1 cellular context compared by ENCODE assay signal in genomic region chr4:7034262-7035081, GRCh38.
TF ChIP-seq lines count a peak whose summit lies in the region.

No MANE protein-coding gene starts in this region.

TF ChIP-seq in HepG2, 621 proteins besides CTCF, POLR2A, EP300 and RAD21 (continued from another document and continues in another):
- TF ChIP-seq ZNF776 (CRISPR knock-in tag; IDR thresholded peaks at IDR 0.05): no peak
- TF ChIP-seq ZNF251 (CRISPR knock-in tag; IDR thresholded peaks at IDR 0.05): no peak
- TF ChIP-seq ZEB1 (IDR thresholded peaks at IDR 0.05; ENCODE audit: insufficient replicate concordance, low read depth): no peak
- TF ChIP-seq BCL6 (CRISPR knock-in tag; IDR thresholded peaks at IDR 0.05): peak; percentile 75
- TF ChIP-seq ZNF34 (CRISPR knock-in tag; IDR thresholded peaks at IDR 0.05; ENCODE audit: borderline replicate concordance): 0 out of 2 replicates have a peak, but pooled peaks have one; percentile 61
- TF ChIP-seq STAT6 (CRISPR knock-in tag; IDR thresholded peaks at IDR 0.05; ENCODE audit: borderline replicate concordance): 0 out of 2 replicates have a peak, but pooled peaks have one; percentile 26
- 0 out of 2 replicates have a peak, but pooled peaks have one; percentile 46 for TF ChIP-seq PREB (CRISPR knock-in tag; IDR thresholded peaks at IDR 0.05)
- TF ChIP-seq FUBP1 (CRISPR knock-in tag; IDR thresholded peaks at IDR 0.05; ENCODE audit: borderline replicate concordance): no peak
- no peak for TF ChIP-seq PRPF4 (IDR thresholded peaks at IDR 0.05; ENCODE audit: low read depth, low read length, poor library complexity, severe bottlenecking)
- TF ChIP-seq, protein P1, sequence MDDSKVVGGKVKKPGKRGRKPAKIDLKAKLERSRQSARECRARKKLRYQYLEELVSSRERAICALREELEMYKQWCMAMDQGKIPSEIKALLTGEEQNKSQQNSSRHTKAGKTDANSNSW (CRISPR knock-in tag; IDR thresholded peaks at IDR 0.05; ENCODE audit: borderline replicate concordance): peak; percentile 94; the same call in 1 of the 2 replicates
- peak; percentile 70 for TF ChIP-seq XRCC5 (optimal IDR thresholded peaks at IDR 0.05; ENCODE audit: low read length)
- TF ChIP-seq POGZ (CRISPR knock-in tag; IDR thresholded peaks at IDR 0.05): peak; percentile 50; the same call in 1 of the 2 replicates
- TF ChIP-seq, protein P2, sequence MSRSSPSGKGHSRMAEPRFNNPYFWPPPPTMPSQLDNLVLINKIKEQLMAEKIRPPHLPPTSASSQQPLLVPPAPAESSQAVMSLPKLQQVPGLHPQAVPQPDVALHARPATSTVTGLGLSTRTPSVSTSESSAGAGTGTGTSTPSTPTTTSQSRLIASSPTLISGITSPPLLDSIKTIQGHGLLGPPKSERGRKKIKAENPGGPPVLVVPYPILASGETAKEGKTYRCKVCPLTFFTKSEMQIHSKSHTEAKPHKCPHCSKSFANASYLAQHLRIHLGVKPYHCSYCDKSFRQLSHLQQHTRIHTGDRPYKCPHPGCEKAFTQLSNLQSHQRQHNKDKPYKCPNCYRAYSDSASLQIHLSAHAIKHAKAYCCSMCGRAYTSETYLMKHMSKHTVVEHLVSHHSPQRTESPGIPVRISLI (CRISPR knock-in tag; IDR thresholded peaks at IDR 0.05; ENCODE audit: borderline replicate concordance): peak; percentile 23; the same call in 1 of the 2 replicates
- TF ChIP-seq ZMYM3 (CRISPR knock-in tag; IDR thresholded peaks at IDR 0.05): peak; percentile 54; the same call in 1 of the 2 replicates
- TF ChIP-seq NCOA2 (CRISPR knock-in tag; IDR thresholded peaks at IDR 0.05): peak; percentile 66
- TF ChIP-seq DNMT1 (CRISPR knock-in tag; IDR thresholded peaks at IDR 0.05): peak; percentile 46; the same call in 1 of the 2 replicates
- 0 out of 2 replicates have a peak, but pooled peaks have one; percentile 40 for TF ChIP-seq PAX8 (CRISPR knock-in tag; IDR thresholded peaks at IDR 0.05; ENCODE audit: borderline replicate concordance)
- TF ChIP-seq ATF7 (IDR thresholded peaks at IDR 0.05): no peak
- peak; percentile 55; the same call in 1 of the 2 replicates for TF ChIP-seq ATF7 (CRISPR knock-in tag; IDR thresholded peaks at IDR 0.05)
- peak; percentile 89; the same call in 1 of the 2 replicates for TF ChIP-seq ZNF274 (CRISPR knock-in tag; IDR thresholded peaks at IDR 0.05)
- TF ChIP-seq, protein P3, sequence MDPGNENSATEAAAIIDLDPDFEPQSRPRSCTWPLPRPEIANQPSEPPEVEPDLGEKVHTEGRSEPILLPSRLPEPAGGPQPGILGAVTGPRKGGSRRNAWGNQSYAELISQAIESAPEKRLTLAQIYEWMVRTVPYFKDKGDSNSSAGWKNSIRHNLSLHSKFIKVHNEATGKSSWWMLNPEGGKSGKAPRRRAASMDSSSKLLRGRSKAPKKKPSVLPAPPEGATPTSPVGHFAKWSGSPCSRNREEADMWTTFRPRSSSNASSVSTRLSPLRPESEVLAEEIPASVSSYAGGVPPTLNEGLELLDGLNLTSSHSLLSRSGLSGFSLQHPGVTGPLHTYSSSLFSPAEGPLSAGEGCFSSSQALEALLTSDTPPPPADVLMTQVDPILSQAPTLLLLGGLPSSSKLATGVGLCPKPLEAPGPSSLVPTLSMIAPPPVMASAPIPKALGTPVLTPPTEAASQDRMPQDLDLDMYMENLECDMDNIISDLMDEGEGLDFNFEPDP (CRISPR knock-in tag; conservative IDR thresholded peaks at IDR 0.05): no peak
- TF ChIP-seq MXD1 (CRISPR knock-in tag; IDR thresholded peaks at IDR 0.05): peak; percentile 59; the same call in 1 of the 2 replicates
- no peak for TF ChIP-seq ZNF644 (CRISPR knock-in tag; IDR thresholded peaks at IDR 0.05; ENCODE audit: low read depth)
- TF ChIP-seq, protein P4, sequence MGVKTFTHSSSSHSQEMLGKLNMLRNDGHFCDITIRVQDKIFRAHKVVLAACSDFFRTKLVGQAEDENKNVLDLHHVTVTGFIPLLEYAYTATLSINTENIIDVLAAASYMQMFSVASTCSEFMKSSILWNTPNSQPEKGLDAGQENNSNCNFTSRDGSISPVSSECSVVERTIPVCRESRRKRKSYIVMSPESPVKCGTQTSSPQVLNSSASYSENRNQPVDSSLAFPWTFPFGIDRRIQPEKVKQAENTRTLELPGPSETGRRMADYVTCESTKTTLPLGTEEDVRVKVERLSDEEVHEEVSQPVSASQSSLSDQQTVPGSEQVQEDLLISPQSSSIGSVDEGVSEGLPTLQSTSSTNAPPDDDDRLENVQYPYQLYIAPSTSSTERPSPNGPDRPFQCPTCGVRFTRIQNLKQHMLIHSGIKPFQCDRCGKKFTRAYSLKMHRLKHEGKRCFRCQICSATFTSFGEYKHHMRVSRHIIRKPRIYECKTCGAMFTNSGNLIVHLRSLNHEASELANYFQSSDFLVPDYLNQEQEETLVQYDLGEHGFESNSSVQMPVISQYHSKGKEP (CRISPR knock-in tag; IDR thresholded peaks at IDR 0.05): no peak
- peak; percentile 56; the same call in 1 of the 2 replicates for TF ChIP-seq FOXP4 (CRISPR knock-in tag; IDR thresholded peaks at IDR 0.05)
- 0 out of 2 replicates have a peak, but pooled peaks have one; percentile 53 for TF ChIP-seq YEATS4 (CRISPR knock-in tag; IDR thresholded peaks at IDR 0.05; ENCODE audit: borderline replicate concordance)
- peak; percentile 45; the same call in 1 of the 2 replicates for TF ChIP-seq ATF2 (CRISPR knock-in tag; IDR thresholded peaks at IDR 0.05)
- TF ChIP-seq ETV6 (CRISPR knock-in tag; conservative IDR thresholded peaks at IDR 0.05): no peak
- TF ChIP-seq ZNF576 (CRISPR knock-in tag; IDR thresholded peaks at IDR 0.05): 0 out of 2 replicates have a peak, but pooled peaks have one; percentile 53
- no peak for TF ChIP-seq SNAI1 (CRISPR knock-in tag; IDR thresholded peaks at IDR 0.05; ENCODE audit: borderline replicate concordance)
- peak; percentile 31; the same call in 1 of the 2 replicates for TF ChIP-seq NCOR1 (IDR thresholded peaks at IDR 0.05; ENCODE audit: borderline replicate concordance, low read length)
- TF ChIP-seq ZNF292 (CRISPR knock-in tag; IDR thresholded peaks at IDR 0.05; ENCODE audit: borderline replicate concordance, low read depth): peak; percentile 68
- peak; percentile 73 for TF ChIP-seq ARID5B (CRISPR knock-in tag; IDR thresholded peaks at IDR 0.05)
- peak; percentile 51; the same call in 1 of the 2 replicates for TF ChIP-seq HIC2 (CRISPR knock-in tag; IDR thresholded peaks at IDR 0.05; ENCODE audit: low read depth)
